1 cellular context compared by ENCODE assay signal in the genomic region with DNA sequence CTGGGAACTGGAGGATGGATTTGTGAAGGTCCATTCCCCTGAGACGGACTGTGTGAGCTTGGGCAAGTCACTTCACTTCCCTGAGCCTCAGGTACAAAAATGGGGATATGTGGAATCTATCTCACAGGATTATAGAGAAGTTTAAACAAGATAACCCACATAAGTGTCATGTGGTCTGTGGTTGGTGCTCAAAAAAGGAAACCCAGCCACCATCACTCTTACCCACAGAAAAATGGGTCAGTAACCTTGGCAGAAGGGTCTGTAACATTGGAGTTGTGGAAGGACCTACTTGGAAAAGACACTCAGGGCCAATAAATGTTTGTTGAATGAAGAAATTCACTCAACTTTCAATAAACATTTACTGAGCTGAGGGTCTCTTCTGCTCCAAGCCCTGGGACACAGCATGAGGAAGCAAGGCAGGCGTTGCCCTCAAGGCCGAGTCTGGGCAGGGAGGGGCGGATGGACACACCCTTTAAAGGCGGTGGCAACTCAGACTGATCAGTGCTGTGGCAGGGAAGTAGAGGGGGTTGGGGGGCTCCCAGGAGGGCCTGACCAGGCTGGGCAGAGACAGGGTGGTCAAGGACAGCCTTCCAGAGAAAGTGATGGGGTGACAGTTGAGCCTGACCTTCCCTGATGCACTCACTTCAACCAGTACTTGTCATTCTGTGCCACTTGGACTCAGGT.
TF ChIP-seq lines count a peak whose summit lies in the region.

No MANE protein-coding gene starts in this region.

TF ChIP-seq in GM23338, 12 proteins besides CTCF, POLR2A, EP300 and RAD21 (continued from another document):
- TF ChIP-seq EZH2phosphoT487 (IDR thresholded peaks at IDR 0.05; ENCODE audit: unreplicated experiment) (no peak), STAT1 (IDR thresholded peaks at IDR 0.05; ENCODE audit: unreplicated experiment) (no peak), CREB1 (CRISPR knock-in tag; IDR thresholded peaks at IDR 0.05; ENCODE audit: low read depth) (no peak)
